9 cellular contexts compared by ENCODE assay signal in genomic region chr11:66222358-66223149, GRCh38. TPM values are rescaled to one million over a fixed set of nuclear protein-coding genes. Genes with fewer than 3 reads are reported as not detected.
A peak's percentile ranks its signal among the peaks of the same experiment; 100 is the strongest.
DNase-seq lines count a peak whose midpoint lies in the region; ATAC-seq and TF ChIP-seq lines count a peak whose summit lies in the region.
"Had no signal": no experiment of that assay in that cellular context is flagged by ENCODE, and none has a peak within 500 bp of the region (broad histone marks: within the 10 kb centered on the region; RNA-seq: fewer than 3 reads in every experiment).

No MANE protein-coding gene starts in this region.

- POLR2A ChIA-PET in PC-3 (lab: Charles Lee; ENCODE audit: unreplicated experiment), result no interaction called here

- peak overlapping the region in 4 of 8 donors; percentile 30 to 75 (median 74) for H3K4me3 Mint-ChIP-seq in naive B cell
- H3K4me3 Mint-ChIP-seq in stimulated activated memory B cell treated with anti-CD40 and anti-IgM and Interleukin-4, amounts not matched to agents 10 μg/mL and 1 μg/mL and 100 μg/mL, for 72 hours, result peak overlapping the region; percentile 8

- no TSS peak for BruUV-seq in PC-3 (replicated peaks; lab: Mats Ljungman, UMichigan)

- peak overlapping the region; percentile 93 for H3K9ac ChIP-seq in KMS-11
- H3K9ac ChIP-seq in PC-3 (ENCODE audit: low read length), result no peak overlapping the region

- H3K4me2 ChIP-seq in KMS-11 (peak overlapping the region; percentile 81), PC-3 (ENCODE audit: low read length) (no peak overlapping the region)

- intact Hi-C loops in PC-3 (cut with micrococcal nuclease), result loop anchor here (1.0 kb wide), 1 partner anchor 36 kb away; no protein-coding TSS in a partner anchor

- peaks cover 12 to 29% (median 16%) of the 10 kb centered on the region in 3 donors for H3K4me1 Mint-ChIP-seq in naive B cell
- peaks cover 16% of the 10 kb centered on the region for H3K4me1 Mint-ChIP-seq in stimulated activated memory B cell treated with anti-CD40 and anti-IgM and Interleukin-4, amounts not matched to agents 10 μg/mL and 1 μg/mL and 100 μg/mL, for 72 hours

- no peaks in the 10 kb centered on the region for H3F3A ChIP-seq in PC-3 (ENCODE audit: low read length, unreplicated experiment)

- H3K36me3 Mint-ChIP-seq in naive B cell, result peaks cover 12 to 18% of the 10 kb centered on the region in 2 donors
- H3K36me3 Mint-ChIP-seq in stimulated activated memory B cell treated with anti-CD40 and anti-IgM and Interleukin-4, amounts not matched to agents 10 μg/mL and 1 μg/mL and 100 μg/mL, for 72 hours, result peaks cover 47% of the 10 kb centered on the region

- H3K27ac Mint-ChIP-seq in naive B cell, result peak overlapping the region; percentile 98 to 99 (median 98)
- H3K27ac Mint-ChIP-seq in stimulated activated memory B cell treated with anti-CD40 and anti-IgM and Interleukin-4, amounts not matched to agents 10 μg/mL and 1 μg/mL and 100 μg/mL, for 72 hours, result peak overlapping the region; percentile 92

- H3K9me3 Mint-ChIP-seq in naive B cell, result no peaks in the 10 kb centered on the region
- no peaks in the 10 kb centered on the region for H3K9me3 Mint-ChIP-seq in stimulated activated memory B cell treated with anti-CD40 and anti-IgM and Interleukin-4, amounts not matched to agents 10 μg/mL and 1 μg/mL and 100 μg/mL, for 72 hours

- H3K9me2 ChIP-seq in PC-3 (replicated peaks; ENCODE audit: low read length), result no peaks in the 10 kb centered on the region

- DNase-seq in Daoy (ENCODE audit: low read depth) (peak; percentile 90), PC-3 (peak; percentile 96), activated T-cell treated with anti-CD3 and anti-CD28 coated beads for 4 hours (peak; percentile 90), epithelial cell of proximal tubule (ENCODE audit: low read depth) (peak; percentile 67), naive B cell (peak; percentile 94)

- H4K20me1 ChIP-seq in KMS-11 (ENCODE audit: insufficient read depth), result no peaks in the 10 kb centered on the region
- no peaks in the 10 kb centered on the region for H4K20me1 ChIP-seq in PC-3 (ENCODE audit: low read length)

- H3K4me3 ChIP-seq in KMS-11 (IDR thresholded peaks at IDR 0.05; ENCODE audit: insufficient read depth, low read depth, low read length) (no peak overlapping the region), PC-3 (ENCODE audit: low read length) (no peak overlapping the region), epithelial cell of proximal tubule (ENCODE audit: low read depth, low read length) (no peak overlapping the region)

- H3K4me1 ChIP-seq in KMS-11 (ENCODE audit: low read depth, poor library complexity, severe bottlenecking), result peaks cover 33% of the 10 kb centered on the region
- peaks cover 7% of the 10 kb centered on the region for H3K4me1 ChIP-seq in PC-3 (ENCODE audit: insufficient read depth, low read length)

- peak overlapping the region; percentile 32; the same call in 1 of the 2 replicates for H2AFZ ChIP-seq in KMS-11 (ENCODE audit: low read depth)
- H2AFZ ChIP-seq in PC-3 (ENCODE audit: low read length), result 0 out of 2 replicates have a peak overlapping the region, but pooled peaks have one; percentile 15

- no peaks in the 10 kb centered on the region for H3K27me3 Mint-ChIP-seq in naive B cell
- no peaks in the 10 kb centered on the region for H3K27me3 Mint-ChIP-seq in stimulated activated memory B cell treated with anti-CD40 and anti-IgM and Interleukin-4, amounts not matched to agents 10 μg/mL and 1 μg/mL and 100 μg/mL, for 72 hours

- peak overlapping the region; percentile 100 for H3K27ac ChIP-seq in KMS-11
- H3K27ac ChIP-seq in PC-3 (ENCODE audit: low read length), result no peak overlapping the region

- CTCF ChIA-PET in PC-3 (lab: Charles Lee), result interaction anchor here (0.5 to 0.9 kb wide), 5 partner anchors 26 to 334 kb away, joined by 3 to 13 read pairs (median 3); partner anchors contain the start of gene FIBP

- H3K79me2 ChIP-seq in KMS-11 (ENCODE audit: insufficient read depth, low read depth) (no peaks in the 10 kb centered on the region), PC-3 (ENCODE audit: low read length) (no peaks in the 10 kb centered on the region)

- peak; percentile 79 for ATAC-seq in GM21825 (IDR thresholded peaks at IDR 0.05; ENCODE audit: unreplicated experiment)
- peak; percentile 91 for ATAC-seq in PC-3
- ATAC-seq in naive B cell (ENCODE audit: low read depth in 2 of 2), result peak; percentile 97 to 99
- peak; percentile 97 for ATAC-seq in stimulated activated memory B cell treated with anti-CD40 and anti-IgM and Interleukin-4, amounts not matched to agents 10 μg/mL and 1 μg/mL and 100 μg/mL, for 72 hours

- H3K27me3 ChIP-seq in KMS-11 (ENCODE audit: insufficient read depth, low read depth) (no peaks in the 10 kb centered on the region), PC-3 (ENCODE audit: low read length) (no peaks in the 10 kb centered on the region)

- TF ChIP-seq CTCF in KMS-11 (conservative IDR thresholded peaks at IDR 0.05; ENCODE audit: low read depth, low read length) (peak; percentile 93), PC-3 (conservative IDR thresholded peaks at IDR 0.05; ENCODE audit: low read depth, low read length) (peak; percentile 99), epithelial cell of proximal tubule (conservative IDR thresholded peaks at IDR 0.05; ENCODE audit: low read depth, low read length) (peak; percentile 100)

- H3K36me3 ChIP-seq in KMS-11 (ENCODE audit: insufficient read depth), result no peaks in the 10 kb centered on the region
- H3K36me3 ChIP-seq in PC-3 (ENCODE audit: low read depth, low read length), result no peaks in the 10 kb centered on the region

- no peaks in the 10 kb centered on the region for H3K9me3 ChIP-seq in PC-3 (ENCODE audit: low read length)

RNA-seq across cellular contexts. Expression of gene KLC2, which starts 34.9 kb away (rescaled TPM):
- 14.2 and 22.5 TPM in 2 replicates for total RNA-seq in Daoy (2014; rRNA removed; shearing (Covaris generic))
- total RNA-seq in PC-3 (2014; rRNA removed) (32.1 and 51.5 TPM in 2 replicates), epithelial cell of proximal tubule (21.7 and 32.0 TPM in 2 replicates)
- polyA plus RNA-seq in naive B cell (ENCODE audit: low read depth in 6 of 6), result 1 to 10 TPM in 5 of 6 donors, under 1 TPM in 1; 0.17 to 9.3 (median 5.6) TPM

RNA-seq across cellular contexts. Expression of gene RAB1B, which starts 45.9 kb away (rescaled TPM):
- 77.0 and 84.4 TPM in 2 replicates for total RNA-seq in Daoy (2014; rRNA removed; shearing (Covaris generic))
- total RNA-seq in PC-3 (2014; rRNA removed) (355 and 380 TPM in 2 replicates), epithelial cell of proximal tubule (152 and 162 TPM in 2 replicates)
- polyA plus RNA-seq in naive B cell (ENCODE audit: low read depth in 6 of 6), result 10 to 100 TPM; 10.3 to 13.3 (median 12.2) TPM

RNA-seq across cellular contexts. Expression of gene CNIH2, which starts 55.4 kb away (rescaled TPM):
- 0.40 and 0.98 TPM in 2 replicates for total RNA-seq in Daoy (2014; rRNA removed; shearing (Covaris generic))
- total RNA-seq in PC-3 (2014; rRNA removed) (2.2 and 5.2 TPM in 2 replicates), epithelial cell of proximal tubule (0.43 and 0.58 TPM in 2 replicates)
- not detected for polyA plus RNA-seq in naive B cell (ENCODE audit: low read depth in 6 of 6)
- total RNA-seq: skeletal muscle tissue had no signal
